In genomic region chr6:136192917-136193316, GRCh38 we compare ENCODE assay signal across 30 cellular contexts.
"Had no signal": no experiment of that assay in that cellular context is flagged by ENCODE, and none has a peak within 500 bp of the region (broad histone marks: within the 10 kb centered on the region; RNA-seq: fewer than 3 reads in every experiment).

No MANE protein-coding gene starts in this region.

- DNase-seq: activated B cell treated with CpG ODN at 0.5 μM for 24 hours; activated CD4-positive, alpha-beta memory T cell treated with anti-CD3 and anti-CD28 coated beads for 36 hours; activated CD4-positive, alpha-beta T cell treated with anti-CD3 and anti-CD28 coated beads for 4 hours; activated CD4-positive, alpha-beta T cell treated with anti-CD3 and anti-CD28 coated beads, Interleukin-2, amount 50 U/mL, for 1 hour; activated CD4-positive, CD25-positive, alpha-beta regulatory T cell treated with anti-CD3 and anti-CD28 coated beads, Interleukin-2, amount 50 U/mL, for 72 hours; activated CD8-positive, alpha-beta memory T cell treated with anti-CD3 and anti-CD28 coated beads, Interleukin-2, amount 50 U/mL, for 4 hours; activated effector memory CD4-positive, alpha-beta T cell treated with Interleukin-2 at 50 U/mL for 16 hours; activated naive CD4-positive, alpha-beta T cell treated with anti-CD3 and anti-CD28 coated beads, Interleukin-2, amount 10 ng/mL, durations not matched to agents 7 days and 5 days; activated naive CD8-positive, alpha-beta T cell treated with anti-CD3 and anti-CD28 coated beads, Interleukin-2, amount 50 U/mL, for 24 hours; activated T-cell treated with anti-CD3 and anti-CD28 coated beads, Interleukin-2, amount 50 U/mL, for 48 hours; aorta; brain microvascular endothelial cell; central memory CD4-positive, alpha-beta T cell; Karpas-422; KBM-7; NCI-H1105; NCI-H1417 treated with DMSO at 0.1 percent for 48 hours; NCI-H187 treated with DMSO at 0.1 percent for 48 hours; NCI-H2081; NCI-H226; NCI-H446 treated with DMSO at 0.1 percent for 48 hours; NCI-H524; NCI-H69; OCI-M1; Right ventricle myocardium superior; SW 1271; T-helper 1 cell; T-helper 2 cell; T-helper 9 cell had no signal

- ATAC-seq: activated naive CD8-positive, alpha-beta T cell treated with anti-CD3 and anti-CD28 coated beads, Interleukin-2, amount 50 U/mL, for 24 hours had no signal

- H3K27me3 ChIP-seq: brain microvascular endothelial cell had no signal

- H3K27ac ChIP-seq: brain microvascular endothelial cell, VCaP had no signal
